In the genomic region with DNA sequence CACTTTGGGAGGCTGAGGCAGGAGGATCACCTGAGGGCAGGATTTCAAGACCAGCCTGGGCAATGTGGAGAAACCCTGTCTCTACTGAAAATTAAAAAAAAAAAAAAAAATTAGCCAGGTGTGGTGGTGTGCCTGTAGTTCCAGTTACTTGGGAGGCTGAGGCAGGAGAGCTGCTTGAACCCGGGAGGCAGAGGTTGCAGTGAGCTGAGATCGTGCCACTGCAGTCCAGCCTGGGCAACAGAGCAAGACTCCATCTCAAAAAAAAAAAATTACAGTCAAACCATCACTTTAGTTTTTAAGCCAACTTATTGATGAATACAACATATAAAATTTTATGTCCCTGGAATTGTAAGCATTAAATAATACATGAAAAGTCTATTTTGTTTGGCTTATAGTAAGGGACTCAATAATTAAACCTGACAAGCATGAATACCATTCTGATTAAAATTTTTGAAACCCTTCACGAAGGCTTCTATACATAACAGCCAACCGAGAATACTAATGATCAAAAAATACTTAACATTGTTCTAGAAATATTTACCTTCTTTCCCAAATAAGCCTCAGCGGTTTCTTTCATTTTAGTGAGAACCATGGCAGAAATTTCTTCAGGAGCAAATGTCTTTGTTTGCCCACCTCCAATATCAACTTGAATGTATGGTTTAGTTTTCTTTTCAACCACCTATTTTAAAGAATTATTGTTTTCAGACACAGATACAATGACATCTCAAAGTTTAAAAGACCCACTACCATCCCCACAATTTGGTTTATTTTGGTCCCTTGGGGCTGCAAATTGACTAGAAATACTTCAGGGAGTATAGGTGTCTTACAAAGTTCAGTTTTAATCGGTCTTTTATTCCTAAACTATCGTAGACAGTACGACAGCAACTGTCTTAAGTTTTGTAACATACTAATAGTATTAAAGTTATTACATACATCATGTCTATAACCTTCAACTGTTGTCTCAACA, we compare ENCODE assay signal across 2 cellular contexts.
TF ChIP-seq lines count a peak whose summit lies in the region.

No MANE protein-coding gene starts in this region.

TF ChIP-seq in H1, 55 proteins besides CTCF, POLR2A, EP300 and RAD21:
- TF ChIP-seq CBX8 (IDR thresholded peaks at IDR 0.05; ENCODE audit: borderline replicate concordance, low read depth, low read length) (no peak), POLR2AphosphoS5 (IDR thresholded peaks at IDR 0.05; ENCODE audit: low read depth, low read length) (no peak), NRF1 (IDR thresholded peaks at IDR 0.05; ENCODE audit: low read depth, low read length) (no peak), CEBPB (IDR thresholded peaks at IDR 0.05; ENCODE audit: low read depth, low read length) (no peak)

TF ChIP-seq in neural cell, 6 proteins besides CTCF, POLR2A, EP300 and RAD21:
- TF ChIP-seq REST (IDR thresholded peaks at IDR 0.05; ENCODE audit: borderline replicate concordance): no peak
- TF ChIP-seq MXI1 (conservative IDR thresholded peaks at IDR 0.05; ENCODE audit: poor library complexity, severe bottlenecking): no peak
- TF ChIP-seq TAF1 (IDR thresholded peaks at IDR 0.05; ENCODE audit: low read depth): no peak
- TF ChIP-seq POLR2AphosphoS5 (IDR thresholded peaks at IDR 0.05): no peak
- no peak for TF ChIP-seq EZH2 (IDR thresholded peaks at IDR 0.05; ENCODE audit: borderline replicate concordance, insufficient read depth, low read length, poor library complexity, severe bottlenecking)
- no peak for TF ChIP-seq SMC3 (conservative IDR thresholded peaks at IDR 0.05; ENCODE audit: poor library complexity)
TF ChIP-seq in neural cell: peak in this region for 0.
